ENCODE assay signal across 25 cellular contexts in genomic region chr4:125624951-125625350, GRCh38.
"Had no signal": no experiment of that assay in that cellular context is flagged by ENCODE, and none has a peak within 500 bp of the region (broad histone marks: within the 10 kb centered on the region; RNA-seq: fewer than 3 reads in every experiment).

No MANE protein-coding gene starts in this region.

- H3K4me3 ChIP-seq: MG63, PC-9, SJSA1 had no signal

- H3K36me3 ChIP-seq: MG63, SJSA1 had no signal

- H3K4me1 ChIP-seq: SJSA1 had no signal

- DNase-seq: Karpas-422, MG63, NCI-H1048, NCI-H1092 treated with DMSO at 0.1 percent for 48 hours, NCI-H1436, NCI-H146, NCI-H1694, NCI-H187, NCI-H1930, NCI-H2029 treated with DMSO at 0.1 percent for 48 hours, NCI-H2081 treated with DMSO at 0.1 percent for 48 hours, NCI-H2107, NCI-H2171, NCI-H345, NCI-H510A treated with DMSO at 0.1 percent for 48 hours, NCI-H524 treated with DMSO at 0.1 percent for 48 hours, NCI-H526 treated with DMSO at 0.1 percent for 48 hours, NCI-H774, PC-9, SHP77 treated with DMSO at 0.1 percent for 48 hours, SK-N-SH, SW 1271 had no signal

- H3K9ac ChIP-seq: KMS-11, SK-N-SH had no signal

- H3K27ac ChIP-seq: KMS-11, PC-9, RWPE1, SJSA1 had no signal

- H3K9me3 ChIP-seq: MG63, SJSA1, SK-N-SH had no signal

- H2AFZ ChIP-seq: PC-9 had no signal

- H3K27me3 ChIP-seq: MG63, SJSA1 had no signal

- H3K4me2 ChIP-seq: KMS-11, PC-9, SK-N-SH had no signal
